In genomic region chr12:132397152-132397933, GRCh38 we compare ENCODE assay signal across 21 cellular contexts.
A peak's percentile ranks its signal among the peaks of the same experiment; 100 is the strongest.
DNase-seq lines count a peak whose midpoint lies in the region; ATAC-seq and TF ChIP-seq lines count a peak whose summit lies in the region.
"Had no signal": no experiment of that assay in that cellular context is flagged by ENCODE, and none has a peak within 500 bp of the region (broad histone marks: within the 10 kb centered on the region; RNA-seq: fewer than 3 reads in every experiment).

No MANE protein-coding gene starts in this region.

- WGBS in sigmoid colon, 2 donors = 11 to 47% methylated on average over 39 of the region's 39 CpGs

- H3K9me2 ChIP-seq in GM23338 (ENCODE audit: insufficient read depth) = peaks cover 5% of the 10 kb centered on the region; the same call in 1 of the 2 replicates

- H3K4me3 Mint-ChIP-seq in GM23338 (no peak overlapping the region), WTC11 (no peak overlapping the region)
- no peak overlapping the region for H3K4me3 Mint-ChIP-seq in stimulated activated naive B cell treated with anti-CD40 and anti-IgM and Interleukin-4, amounts not matched to agents 10 μg/mL and 1 μg/mL and 100 μg/mL, for 72 hours
- H3K4me3 Mint-ChIP-seq: activated naive CD4-positive, alpha-beta T cell treated with anti-CD3 and anti-CD28 coated beads, Interleukin-2, amount 50 U/mL, for 24 hours; activated T-helper 1 cell treated with anti-CD3 and anti-CD28 coated beads, Interleukin-12 subunit alpha, Interleukin-12 subunit beta, Interleukin-2, Interleukin-4 antibody, amounts not matched to agents 30 ng/mL and 10 ng/mL and 1 ng/mL, durations not matched to agents 14 hours and 24 hours and 36 hours had no signal

- H3K27me3 Mint-ChIP-seq in GM23338 (ENCODE audit: insufficient read depth, low read depth, poor library complexity) (peaks cover 21% of the 10 kb centered on the region), WTC11 (ENCODE audit: low read depth) (peaks cover 64% of the 10 kb centered on the region)
- peaks cover 45 to 69% of the 10 kb centered on the region in 2 donors for H3K27me3 Mint-ChIP-seq in stimulated activated naive B cell treated with anti-CD40 and anti-IgM and Interleukin-4, amounts not matched to agents 10 μg/mL and 1 μg/mL and 100 μg/mL, for 72 hours

- H3F3A ChIP-seq in GM23338 (replicated peaks; ENCODE audit: low read depth) = peaks cover 5% of the 10 kb centered on the region; the same call in 1 of the 2 replicates

- no peak overlapping the region for H2AFZ ChIP-seq in GM23338

- TF ChIP-seq POLR2A in sigmoid colon (IDR thresholded peaks at IDR 0.05) = no peak

- H3K4me3 ChIP-seq in GM23338 = no peak overlapping the region
- H3K4me3 ChIP-seq in sigmoid colon = no peak overlapping the region
- H3K4me3 ChIP-seq in coronary artery = no peak overlapping the region
- H3K4me3 ChIP-seq: psoas muscle, upper lobe of left lung had no signal

- no peaks in the 10 kb centered on the region for H4K20me1 ChIP-seq in GM23338 (replicated peaks; ENCODE audit: insufficient read depth)

- H3K4me2 ChIP-seq in GM23338 = peak overlapping the region; percentile 55; the same call in 1 of the 2 replicates

- CTCF ChIA-PET in WTC11 (lab: Charles Lee) = interaction anchor here (0.9 to 5.1 kb wide), 2 partner anchors 17 to 111 kb away, joined by 3 to 35 read pairs; no protein-coding TSS in a partner anchor

- H3K79me2 ChIP-seq in GM23338 (replicated peaks; ENCODE audit: insufficient read depth) = no peaks in the 10 kb centered on the region

- H3K36me3 ChIP-seq in GM23338 (ENCODE audit: insufficient read depth) (no peaks in the 10 kb centered on the region), sigmoid colon (no peaks in the 10 kb centered on the region)
- H3K36me3 ChIP-seq: upper lobe of left lung had no signal

- H3K36me3 Mint-ChIP-seq in GM23338 (ENCODE audit: low read depth) = no peaks in the 10 kb centered on the region
- H3K36me3 Mint-ChIP-seq in WTC11 = no peaks in the 10 kb centered on the region
- no peaks in the 10 kb centered on the region for H3K36me3 Mint-ChIP-seq in stimulated activated naive B cell treated with anti-CD40 and anti-IgM and Interleukin-4, amounts not matched to agents 10 μg/mL and 1 μg/mL and 100 μg/mL, for 72 hours
- H3K36me3 Mint-ChIP-seq: activated naive CD4-positive, alpha-beta T cell treated with anti-CD3 and anti-CD28 coated beads, Interleukin-2, amount 50 U/mL, for 24 hours had no signal

- intact Hi-C loops in sigmoid colon (cut with DNase I) = no loop called here

- H3K27me3 ChIP-seq in GM23338 (ENCODE audit: insufficient read depth) (no peaks in the 10 kb centered on the region), sigmoid colon (peaks cover 15 to 83% (median 54%) of the 10 kb centered on the region in 3 donors)

- no peaks in the 10 kb centered on the region for H3K9me3 ChIP-seq in sigmoid colon
- H3K9me3 ChIP-seq: psoas muscle had no signal

- no peak for TF ChIP-seq EP300 in sigmoid colon (IDR thresholded peaks at IDR 0.05)

- H3K27ac Mint-ChIP-seq in GM23338 = no peak overlapping the region
- H3K27ac Mint-ChIP-seq in WTC11 = no peak overlapping the region
- H3K27ac Mint-ChIP-seq in stimulated activated naive B cell treated with anti-CD40 and anti-IgM and Interleukin-4, amounts not matched to agents 10 μg/mL and 1 μg/mL and 100 μg/mL, for 72 hours = no peak overlapping the region
- H3K27ac Mint-ChIP-seq: activated naive CD4-positive, alpha-beta T cell treated with anti-CD3 and anti-CD28 coated beads, Interleukin-2, amount 50 U/mL, for 24 hours; activated T-helper 1 cell treated with anti-CD3 and anti-CD28 coated beads, Interleukin-12 subunit alpha, Interleukin-12 subunit beta, Interleukin-2, Interleukin-4 antibody, amounts not matched to agents 30 ng/mL and 10 ng/mL and 1 ng/mL, durations not matched to agents 14 hours and 24 hours and 36 hours had no signal

- ATAC-seq in GM23338 (peak; percentile 12), WTC11 (no peak)
- ATAC-seq in stimulated activated naive B cell treated with anti-CD40 and anti-IgM and Interleukin-4, amounts not matched to agents 10 μg/mL and 1 μg/mL and 100 μg/mL, for 72 hours (replicated peaks) = no peak
- ATAC-seq: HCT116, psoas muscle had no signal

- no peaks in the 10 kb centered on the region for H3K9me3 Mint-ChIP-seq in GM23338
- H3K9me3 Mint-ChIP-seq in WTC11 = peaks cover 6% of the 10 kb centered on the region
- peaks cover 5% of the 10 kb centered on the region in 2 donors for H3K9me3 Mint-ChIP-seq in stimulated activated naive B cell treated with anti-CD40 and anti-IgM and Interleukin-4, amounts not matched to agents 10 μg/mL and 1 μg/mL and 100 μg/mL, for 72 hours
- H3K9me3 Mint-ChIP-seq: activated naive CD4-positive, alpha-beta T cell treated with anti-CD3 and anti-CD28 coated beads, Interleukin-2, amount 50 U/mL, for 24 hours had no signal

- H3K4me1 Mint-ChIP-seq in GM23338 (peaks cover 26% of the 10 kb centered on the region), WTC11 (peaks cover 10% of the 10 kb centered on the region)
- H3K4me1 Mint-ChIP-seq in stimulated activated naive B cell treated with anti-CD40 and anti-IgM and Interleukin-4, amounts not matched to agents 10 μg/mL and 1 μg/mL and 100 μg/mL, for 72 hours = peaks cover 6 to 15% of the 10 kb centered on the region in 2 donors
- H3K4me1 Mint-ChIP-seq: activated naive CD4-positive, alpha-beta T cell treated with anti-CD3 and anti-CD28 coated beads, Interleukin-2, amount 50 U/mL, for 24 hours had no signal

- no peak for TF ChIP-seq CTCF in GM23338 (conservative IDR thresholded peaks at IDR 0.05; ENCODE audit: low read depth in 2 of 2)
- no peak for TF ChIP-seq CTCF in WTC11 (IDR thresholded peaks at IDR 0.05)
- TF ChIP-seq CTCF in sigmoid colon (IDR thresholded peaks at IDR 0.05) = no peak
- no peak for TF ChIP-seq CTCF in coronary artery (IDR thresholded peaks at IDR 0.05)

- H3K4me1 ChIP-seq in GM23338 (ENCODE audit: insufficient read depth) = no peaks in the 10 kb centered on the region; the same call in 1 of the 2 replicates
- no peaks in the 10 kb centered on the region for H3K4me1 ChIP-seq in sigmoid colon
- H3K4me1 ChIP-seq: psoas muscle, upper lobe of left lung had no signal

- POLR2A ChIA-PET in WTC11 (lab: Charles Lee) = interaction anchor here (1.0 kb wide), 1 partner anchor 9 kb away, joined by 3 read pairs; no protein-coding TSS in a partner anchor

- peak; percentile 12 for DNase-seq in activated effector memory CD4-positive, alpha-beta T cell treated with anti-CD3 and anti-CD28 coated beads, Interleukin-2, amount 50 U/mL, for 16 hours
- DNase-seq in activated effector memory CD4-positive, alpha-beta T cell treated with Interleukin-2 at 50 U/mL for 16 hours = no peak
- no peak for DNase-seq in GM23338 (ENCODE audit: low spot score)
- peak; percentile 11 for DNase-seq in WTC11 (ENCODE audit: low spot score)
- peak; percentile 33 for DNase-seq in sigmoid colon
- DNase-seq in stimulated activated naive B cell treated with anti-CD40 and anti-IgM and Interleukin-4, amounts not matched to agents 10 μg/mL and 1 μg/mL and 100 μg/mL, for 72 hours = no peak
- DNase-seq in coronary artery (ENCODE audit: low spot score) = no peak
- DNase-seq in NCI-H2196 (lab: John Stamatoyannopoulos, UW; ENCODE audit: unreplicated experiment) = no peak
- DNase-seq: ACHN; central memory CD4-positive, alpha-beta T cell; COR-L47; IMR-90; mammary epithelial cell; NCI-H1105; NCI-H2227 treated with DMSO at 0.1 percent for 48 hours; substantia nigra had no signal

- no peak overlapping the region for H3K27ac ChIP-seq in GM23338 (ENCODE audit: low read depth)
- no peak overlapping the region for H3K27ac ChIP-seq in sigmoid colon
- H3K27ac ChIP-seq in coronary artery = no peak overlapping the region
- H3K27ac ChIP-seq: psoas muscle, upper lobe of left lung had no signal

TF ChIP-seq in GM23338, 12 proteins besides CTCF, POLR2A, EP300 and RAD21 (continues in another document):
- no peak for TF ChIP-seq ZNF331 (CRISPR knock-in tag; IDR thresholded peaks at IDR 0.05; ENCODE audit: low read depth)

TF ChIP-seq in WTC11, 78 proteins besides CTCF, POLR2A, EP300 and RAD21:
- TF ChIP-seq ZNF423 (CRISPR knock-in tag; IDR thresholded peaks at IDR 0.05) (peak; percentile 85), ZNF425 (CRISPR knock-in tag; conservative IDR thresholded peaks at IDR 0.05) (no peak)

Comparison
In these comparisons a context has a peak if more than half of its experiments do, and no peak if none do; other contexts are left out.
1. DNase-seq: peak in activated effector memory CD4-positive, alpha-beta T cell treated with anti-CD3 and anti-CD28 coated beads, Interleukin-2, amount 50 U/mL, for 16 hours (single experiment), WTC11 (single experiment) and sigmoid colon (single experiment); none in activated effector memory CD4-positive, alpha-beta T cell treated with Interleukin-2 at 50 U/mL for 16 hours (single experiment), GM23338 (single experiment), stimulated activated naive B cell treated with anti-CD40 and anti-IgM and Interleukin-4, amounts not matched to agents 10 μg/mL and 1 μg/mL and 100 μg/mL, for 72 hours (single experiment), coronary artery (single experiment) and NCI-H2196 (single experiment).